33 cellular contexts compared by ENCODE assay signal in genomic region chr19:9151367-9151766, GRCh38. TPM values are rescaled to one million over a fixed set of nuclear protein-coding genes. Genes with fewer than 3 reads are reported as not detected.
"Had no signal": no experiment of that assay in that cellular context is flagged by ENCODE, and none has a peak within 500 bp of the region (broad histone marks: within the 10 kb centered on the region; RNA-seq: fewer than 3 reads in every experiment).

No MANE protein-coding gene starts in this region.

- H3K4me1 Mint-ChIP-seq: neural crest cell had no signal

- H3K27ac Mint-ChIP-seq: activated CD4-positive, alpha-beta memory T cell treated with anti-CD3 and anti-CD28 coated beads, Interleukin-2, amount 10 ng/mL, durations not matched to agents 7 days and 5 days; activated CD4-positive, alpha-beta T cell treated with anti-CD3 and anti-CD28 coated beads, Interleukin-2, amount 10 ng/mL, durations not matched to agents 7 days and 5 days; activated CD8-positive, alpha-beta memory T cell treated with anti-CD3 and anti-CD28 coated beads, Interleukin-2, amount 10 ng/mL, durations not matched to agents 7 days and 5 days; activated naive CD4-positive, alpha-beta T cell treated with anti-CD3 and anti-CD28 coated beads, Interleukin-2, amount 50 U/mL, for 72 hours; stimulated activated naive CD8-positive, alpha-beta T cell treated with anti-CD3 and anti-CD28 coated beads, Interleukin-15, Interleukin-2, amounts not matched to agents 100 ng/mL and 50 ng/mL, for 24 hours; type B pancreatic cell had no signal

- H3K36me3 ChIP-seq: uterus had no signal

- H3K27ac ChIP-seq: adrenal gland, body of pancreas, colonic mucosa, gastrocnemius medialis, left ventricle myocardium inferior, parathyroid adenoma, psoas muscle, SK-N-MC, uterus, WERI-Rb-1 had no signal

- H3K4me1 ChIP-seq: adrenal gland, body of pancreas, colonic mucosa, parathyroid adenoma, psoas muscle, uterus had no signal

- H3K27me3 Mint-ChIP-seq: activated CD4-positive, alpha-beta memory T cell treated with anti-CD3 and anti-CD28 coated beads, Interleukin-2, amount 10 ng/mL, durations not matched to agents 7 days and 5 days; activated CD4-positive, alpha-beta T cell treated with anti-CD3 and anti-CD28 coated beads, Interleukin-2, amount 10 ng/mL, durations not matched to agents 7 days and 5 days; activated CD8-positive, alpha-beta memory T cell treated with anti-CD3 and anti-CD28 coated beads, Interleukin-2, amount 10 ng/mL, durations not matched to agents 7 days and 5 days; stimulated activated naive CD8-positive, alpha-beta T cell treated with anti-CD3 and anti-CD28 coated beads, Interleukin-15, Interleukin-2, amounts not matched to agents 100 ng/mL and 50 ng/mL, for 24 hours; type B pancreatic cell had no signal

- H3K4me3 ChIP-seq: adrenal gland, body of pancreas, colonic mucosa, gastrocnemius medialis, left ventricle myocardium inferior, lung, mucosa of descending colon, psoas muscle, SK-N-MC, uterus had no signal

- ATAC-seq: activated CD8-positive, alpha-beta memory T cell treated with anti-CD3 and anti-CD28 coated beads, Interleukin-2, amount 10 ng/mL, durations not matched to agents 7 days and 5 days; activated naive CD4-positive, alpha-beta T cell treated with anti-CD3 and anti-CD28 coated beads, Interleukin-2, amount 50 U/mL, for 72 hours; body of pancreas; gastrocnemius medialis; mucosa of descending colon; psoas muscle had no signal

- H3K9me3 ChIP-seq: gastrocnemius medialis had no signal

- DNase-seq: activated CD4-positive, alpha-beta memory T cell treated with anti-CD3 and anti-CD28 coated beads, Interleukin-2, amount 10 ng/mL, durations not matched to agents 7 days and 5 days; activated CD4-positive, alpha-beta T cell treated with anti-CD3 and anti-CD28 coated beads, Interleukin-2, amount 10 ng/mL, durations not matched to agents 7 days and 5 days; activated CD8-positive, alpha-beta memory T cell treated with anti-CD3 and anti-CD28 coated beads, Interleukin-2, amount 10 ng/mL, durations not matched to agents 7 days and 5 days; aorta; body of pancreas; cerebellar nuclear complex; colonic mucosa; effector CD8-positive, alpha-beta T cell; erythroblast; gastrocnemius medialis; glutamatergic neuron; islet precursor cell; left ventricle myocardium inferior; mesendoderm; mucosa of descending colon; occipital lobe; psoas muscle; T-helper 9 cell; uterus; WERI-Rb-1 had no signal

- H3K4me3 Mint-ChIP-seq: activated CD4-positive, alpha-beta memory T cell treated with anti-CD3 and anti-CD28 coated beads, Interleukin-2, amount 10 ng/mL, durations not matched to agents 7 days and 5 days; activated CD4-positive, alpha-beta T cell treated with anti-CD3 and anti-CD28 coated beads, Interleukin-2, amount 10 ng/mL, durations not matched to agents 7 days and 5 days; activated CD8-positive, alpha-beta memory T cell treated with anti-CD3 and anti-CD28 coated beads, Interleukin-2, amount 10 ng/mL, durations not matched to agents 7 days and 5 days; neural crest cell; stimulated activated naive CD8-positive, alpha-beta T cell treated with anti-CD3 and anti-CD28 coated beads, Interleukin-15, Interleukin-2, amounts not matched to agents 100 ng/mL and 50 ng/mL, for 24 hours; type B pancreatic cell had no signal

- H3K27me3 ChIP-seq: adrenal gland, body of pancreas, colonic mucosa, gastrocnemius medialis, uterus had no signal

RNA-seq across cellular contexts. Expression of gene OR7G3, which starts 24.6 kb away (rescaled TPM):
- total RNA-seq: activated CD4-positive, alpha-beta memory T cell treated with anti-CD3 and anti-CD28 coated beads, Interleukin-2, amount 10 ng/mL, durations not matched to agents 7 days and 5 days; activated CD4-positive, alpha-beta T cell treated with anti-CD3 and anti-CD28 coated beads, Interleukin-2, amount 10 ng/mL, durations not matched to agents 7 days and 5 days; activated CD8-positive, alpha-beta memory T cell treated with anti-CD3 and anti-CD28 coated beads, Interleukin-2, amount 10 ng/mL, durations not matched to agents 7 days and 5 days; activated naive CD4-positive, alpha-beta T cell treated with anti-CD3 and anti-CD28 coated beads, Interleukin-2, amount 50 U/mL, for 72 hours; adrenal gland; aorta; body of pancreas; colonic mucosa; dermis microvascular lymphatic vessel endothelial cell; gastrocnemius medialis; left ventricle myocardium inferior; lung; mucosa of descending colon; myocyte; neural crest cell; occipital lobe; psoas muscle; subcutaneous adipose tissue; T-helper 1 cell treated with Interleukin-12 subunit alpha and Interleukin-12 subunit beta and Interleukin-4 antibody, amounts not matched to agents 30 ng/mL and 1 ng/mL, for 36 hours; uterus had no signal
- polyA plus RNA-seq: adrenal gland, aorta, lung, psoas muscle, thymus had no signal

RNA-seq across cellular contexts. Expression of gene OR7D2, which starts 27.4 kb away (rescaled TPM):
- total RNA-seq: activated CD4-positive, alpha-beta T cell treated with anti-CD3 and anti-CD28 coated beads, Interleukin-2, amount 10 ng/mL, durations not matched to agents 7 days and 5 days; activated CD8-positive, alpha-beta memory T cell treated with anti-CD3 and anti-CD28 coated beads, Interleukin-2, amount 10 ng/mL, durations not matched to agents 7 days and 5 days; aorta; body of pancreas; lung; mucosa of descending colon; myocyte; occipital lobe; subcutaneous adipose tissue; uterus had no signal
- polyA plus RNA-seq: aorta had no signal

RNA-seq across cellular contexts. Expression of gene OR7G1, which starts 35.8 kb away (rescaled TPM):
- total RNA-seq: activated CD4-positive, alpha-beta memory T cell treated with anti-CD3 and anti-CD28 coated beads, Interleukin-2, amount 10 ng/mL, durations not matched to agents 7 days and 5 days; activated CD4-positive, alpha-beta T cell treated with anti-CD3 and anti-CD28 coated beads, Interleukin-2, amount 10 ng/mL, durations not matched to agents 7 days and 5 days; activated CD8-positive, alpha-beta memory T cell treated with anti-CD3 and anti-CD28 coated beads, Interleukin-2, amount 10 ng/mL, durations not matched to agents 7 days and 5 days; activated naive CD4-positive, alpha-beta T cell treated with anti-CD3 and anti-CD28 coated beads, Interleukin-2, amount 50 U/mL, for 72 hours; adrenal gland; aorta; body of pancreas; colonic mucosa; dermis microvascular lymphatic vessel endothelial cell; gastrocnemius medialis; left ventricle myocardium inferior; lung; mucosa of descending colon; myocyte; neural crest cell; occipital lobe; psoas muscle; subcutaneous adipose tissue; T-helper 1 cell treated with Interleukin-12 subunit alpha and Interleukin-12 subunit beta and Interleukin-4 antibody, amounts not matched to agents 30 ng/mL and 1 ng/mL, for 36 hours; uterus had no signal
- polyA plus RNA-seq: adrenal gland, aorta, lung, psoas muscle, thymus had no signal

RNA-seq across cellular contexts. Expression of gene OR7G2, which starts 44.1 kb away (rescaled TPM):
- total RNA-seq: activated CD4-positive, alpha-beta memory T cell treated with anti-CD3 and anti-CD28 coated beads, Interleukin-2, amount 10 ng/mL, durations not matched to agents 7 days and 5 days; activated CD4-positive, alpha-beta T cell treated with anti-CD3 and anti-CD28 coated beads, Interleukin-2, amount 10 ng/mL, durations not matched to agents 7 days and 5 days; activated CD8-positive, alpha-beta memory T cell treated with anti-CD3 and anti-CD28 coated beads, Interleukin-2, amount 10 ng/mL, durations not matched to agents 7 days and 5 days; activated naive CD4-positive, alpha-beta T cell treated with anti-CD3 and anti-CD28 coated beads, Interleukin-2, amount 50 U/mL, for 72 hours; adrenal gland; aorta; body of pancreas; colonic mucosa; dermis microvascular lymphatic vessel endothelial cell; gastrocnemius medialis; left ventricle myocardium inferior; lung; mucosa of descending colon; myocyte; neural crest cell; occipital lobe; psoas muscle; subcutaneous adipose tissue; T-helper 1 cell treated with Interleukin-12 subunit alpha and Interleukin-12 subunit beta and Interleukin-4 antibody, amounts not matched to agents 30 ng/mL and 1 ng/mL, for 36 hours; uterus had no signal
- polyA plus RNA-seq: adrenal gland, aorta, lung, psoas muscle had no signal
